ENCODE assay signal across 16 cellular contexts in genomic region chr4:183540498-183540953, GRCh38. TPM values are rescaled to one million over a fixed set of nuclear protein-coding genes. Genes with fewer than 3 reads are reported as not detected.
A peak's percentile ranks its signal among the peaks of the same experiment; 100 is the strongest.
DNase-seq lines count a peak whose midpoint lies in the region; ATAC-seq and TF ChIP-seq lines count a peak whose summit lies in the region.
"Had no signal": no experiment of that assay in that cellular context is flagged by ENCODE, and none has a peak within 500 bp of the region (broad histone marks: within the 10 kb centered on the region; RNA-seq: fewer than 3 reads in every experiment).

No MANE protein-coding gene starts in this region.

- no peaks in the 10 kb centered on the region; the same call in 1 of the 2 replicates for H3K27me3 ChIP-seq in IMR-90 (ENCODE audit: control insufficient read depth, insufficient read depth, low read length)
- H3K27me3 ChIP-seq: adrenal gland, suprapubic skin, vagina had no signal

- no peak overlapping the region for H3K56ac ChIP-seq in IMR-90 (ENCODE audit: extremely low read depth, insufficient read depth, low read length)

- peaks cover 8% of the 10 kb centered on the region; the same call in 1 of the 2 replicates for H3K4me1 ChIP-seq in IMR-90 (ENCODE audit: control insufficient read depth, insufficient read depth, low read length)
- H3K4me1 ChIP-seq: adrenal gland, vagina had no signal

- H2BK5ac ChIP-seq in IMR-90 (ENCODE audit: low read depth, low read length, poor library complexity, severe bottlenecking): no peak overlapping the region

- POLR2A ChIA-PET in IMR-90 (lab: Charles Lee; ENCODE audit: unreplicated experiment): no interaction called here

- no peak overlapping the region for H2AK5ac ChIP-seq in IMR-90 (ENCODE audit: low read depth, low read length)

- ATAC-seq in IMR-90 (ENCODE audit: low read depth): no peak
- ATAC-seq in HG03460 (IDR thresholded peaks at IDR 0.05; ENCODE audit: unreplicated experiment): no peak

- WGBS in IMR-90 (ENCODE audit: extremely low coverage in 2 of 2, insufficient read length in 1 of 2), 2 experiments: 71% methylated on average over 4 of the region's 11 CpGs; no CpG with 5 or more reads in 1 of the 2 experiments

- no peak overlapping the region for H4K91ac ChIP-seq in IMR-90 (ENCODE audit: insufficient read depth, low read depth, low read length)

- H3K23ac ChIP-seq in IMR-90 (ENCODE audit: low read depth, low read length): no peak overlapping the region

- no peak overlapping the region for H2BK120ac ChIP-seq in IMR-90 (ENCODE audit: low read depth, low read length)

- no peak overlapping the region for H4K5ac ChIP-seq in IMR-90 (ENCODE audit: low read depth, low read length)

- no peaks in the 10 kb centered on the region for H3K9me1 ChIP-seq in IMR-90 (ENCODE audit: insufficient read depth, low read length)

- H3K4me3 ChIP-seq in IMR-90 (ENCODE audit: insufficient read depth, low read depth, low read length) (no peak overlapping the region), epithelial cell of esophagus (ENCODE audit: low read length) (no peak overlapping the region)
- H3K4me3 ChIP-seq: adrenal gland, HAP-1, suprapubic skin, vagina had no signal

- H3K9ac ChIP-seq in IMR-90 (ENCODE audit: low read depth, low read length): no peak overlapping the region

- dilution Hi-C loops in IMR-90 (cut with HindIII; ENCODE audit: low sequenced_read_pairs, unreplicated experiment): no loop called here

- H3K79me1 ChIP-seq in IMR-90 (ENCODE audit: low read depth in 1 of 2, low read length in 2 of 2): no peaks in the 10 kb centered on the region

- H3K36me3 ChIP-seq in IMR-90 (ENCODE audit: control insufficient read depth, insufficient read depth, low read length): no peaks in the 10 kb centered on the region
- H3K36me3 ChIP-seq: adrenal gland, HAP-1, suprapubic skin, vagina had no signal

- no peak overlapping the region for H3K14ac ChIP-seq in IMR-90 (replicated peaks; ENCODE audit: low read depth, low read length)

- no peak overlapping the region for H2BK20ac ChIP-seq in IMR-90 (ENCODE audit: low read depth, low read length)

- no peak overlapping the region for H2AK9ac ChIP-seq in IMR-90 (replicated peaks; ENCODE audit: low read depth, low read length, poor library complexity)

- H3K27ac ChIP-seq in IMR-90 (ENCODE audit: insufficient read depth, low read length): no peak overlapping the region; the same call in 1 of the 2 replicates
- H3K27ac ChIP-seq: adrenal gland, suprapubic skin, vagina had no signal

- TF ChIP-seq CTCF in IMR-90 (conservative IDR thresholded peaks at IDR 0.05; ENCODE audit: low read depth, low read length) (no peak), epithelial cell of esophagus (IDR thresholded peaks at IDR 0.05; ENCODE audit: insufficient read depth, low read depth, low read length, missing control alignments) (no peak)

- H3K4me2 ChIP-seq in IMR-90 (ENCODE audit: low read depth, low read length): no peak overlapping the region; the same call in 1 of the 2 replicates

- H3K4ac ChIP-seq in IMR-90 (ENCODE audit: low read depth, low read length): no peak overlapping the region

- H3K18ac ChIP-seq in IMR-90 (ENCODE audit: low read depth, low read length): no peak overlapping the region; the same call in 1 of the 2 replicates

- H4K20me1 ChIP-seq in IMR-90 (ENCODE audit: insufficient read depth, low read length): no peaks in the 10 kb centered on the region

- intact Hi-C loops in IMR-90 (cut with micrococcal nuclease): no loop called here

- no TSS peak for BruUV-seq in IMR-90 (replicated peaks; lab: Mats Ljungman, UMichigan)

- no peak for TF ChIP-seq RAD21 in IMR-90 (IDR thresholded peaks at IDR 0.05; ENCODE audit: low read length)

- DNase-seq in IMR-90 (no peak), epithelial cell of esophagus (ENCODE audit: low read depth) (peak; percentile 53), kidney glomerular epithelial cell (lab: John Stamatoyannopoulos, UW) (peak; percentile 9), putamen (ENCODE audit: low spot score) (peak; percentile 67)
- no peak for DNase-seq in activated CD4-positive, alpha-beta T cell treated with anti-CD3 and anti-CD28 coated beads, Interleukin-2, amount 50 U/mL, for 1 hour
- no peak for DNase-seq in activated naive CD4-positive, alpha-beta T cell treated with anti-CD3 and anti-CD28 coated beads, Interleukin-2, amount 50 U/mL, for 16 hours
- DNase-seq: activated B cell treated with CpG ODN at 0.5 μM for 24 hours; activated CD4-positive, alpha-beta memory T cell treated with anti-CD3 and anti-CD28 coated beads for 36 hours; activated gamma-delta T cell treated with Interleukin-2 at 50 U/mL for 16 hours; adrenal gland; CD4-positive, CD25-positive, alpha-beta regulatory T cell; SHP77 had no signal

- peak overlapping the region; percentile 74 for H2AFZ ChIP-seq in IMR-90 (replicated peaks; ENCODE audit: low read length, poor library complexity)

- CTCF ChIA-PET in IMR-90 (lab: Yijun Ruan, JAX): interaction anchor here (0.7 to 0.9 kb wide), 2 partner anchors 31 to 62 kb away, joined by 3 to 10 read pairs; no protein-coding TSS in a partner anchor

- in situ Hi-C loops in IMR-90 (cut with MboI; ENCODE audit: low sequenced_read_pairs): no loop called here

- H2BK15ac ChIP-seq in IMR-90 (ENCODE audit: low read depth, low read length): no peak overlapping the region

- TF ChIP-seq POLR2A in IMR-90 (IDR thresholded peaks at IDR 0.05; ENCODE audit: low read depth, low read length): no peak

- peaks cover 4% of the 10 kb centered on the region for H3K9me3 ChIP-seq in IMR-90 (ENCODE audit: control insufficient read depth, insufficient read depth, low read length)
- H3K9me3 ChIP-seq: adrenal gland, vagina had no signal

- no peak overlapping the region for H4K8ac ChIP-seq in IMR-90 (ENCODE audit: low read depth in 2 of 2, low read length in 2 of 2)

TF ChIP-seq in IMR-90, 13 proteins besides CTCF, POLR2A, EP300 and RAD21:
- TF ChIP-seq MXI1 (IDR thresholded peaks at IDR 0.05; ENCODE audit: borderline replicate concordance, low read depth, low read length) (no peak), RFX5 (IDR thresholded peaks at IDR 0.05; ENCODE audit: low read depth, low read length) (no peak), USF2 (IDR thresholded peaks at IDR 0.05; ENCODE audit: low read depth, low read length) (no peak), ELK1 (IDR thresholded peaks at IDR 0.05; ENCODE audit: borderline replicate concordance, low read depth, low read length) (no peak), SMC3 (IDR thresholded peaks at IDR 0.05; ENCODE audit: low read depth, low read length) (no peak), BHLHE40 (IDR thresholded peaks at IDR 0.05; ENCODE audit: low read depth, low read length) (no peak), NFE2L2 (IDR thresholded peaks at IDR 0.05; ENCODE audit: low read depth, low read length) (no peak), CEBPB (IDR thresholded peaks at IDR 0.05; ENCODE audit: low read depth, low read length) (no peak), MAFK (IDR thresholded peaks at IDR 0.05; ENCODE audit: low read depth, low read length) (no peak), CHD1 (IDR thresholded peaks at IDR 0.05; ENCODE audit: low read depth, low read length) (no peak), FOS (IDR thresholded peaks at IDR 0.05; ENCODE audit: low read depth, low read length) (no peak), RCOR1 (IDR thresholded peaks at IDR 0.05; ENCODE audit: insufficient replicate concordance, low read length) (no peak), MAZ (IDR thresholded peaks at IDR 0.05; ENCODE audit: borderline replicate concordance, low read depth, low read length) (no peak)

RNA-seq across cellular contexts. Expression of gene ING2, which starts 35.7 kb away (rescaled TPM):
- total RNA-seq in IMR-90 (2012; rRNA removed): 2.5 and 9.7 TPM in 2 replicates
- 7.3 and 9.5 TPM in 2 replicates for polyA plus RNA-seq in IMR-90 (2012; rRNA removed)
- 6.3 and 10.1 TPM in 2 replicates for polyA plus RNA-seq in IMR-90 (2012; cell fraction: cytosol; rRNA removed)
- 1.6 and 3.2 TPM in 2 replicates for polyA plus RNA-seq in IMR-90 (2012; cell fraction: nucleus; rRNA removed; ENCODE audit: low replicate concordance)

Comparison
In these comparisons a context has a peak if more than half of its experiments do, and no peak if none do; other contexts are left out.
1. DNase-seq: peak in epithelial cell of esophagus (single experiment), kidney glomerular epithelial cell (single experiment) and putamen (single experiment); none in IMR-90 (single experiment), activated CD4-positive, alpha-beta T cell treated with anti-CD3 and anti-CD28 coated beads, Interleukin-2, amount 50 U/mL, for 1 hour (single experiment) and activated naive CD4-positive, alpha-beta T cell treated with anti-CD3 and anti-CD28 coated beads, Interleukin-2, amount 50 U/mL, for 16 hours (single experiment).